In genomic region chr14:96722751-96723150, GRCh38 we compare ENCODE assay signal across 20 cellular contexts.
"Had no signal": no experiment of that assay in that cellular context is flagged by ENCODE, and none has a peak within 500 bp of the region (broad histone marks: within the 10 kb centered on the region; RNA-seq: fewer than 3 reads in every experiment).

No MANE protein-coding gene starts in this region.

- H3K27ac Mint-ChIP-seq: stimulated activated naive B cell treated with anti-CD40 and anti-IgM and Interleukin-4, amounts not matched to agents 10 μg/mL and 1 μg/mL and 100 μg/mL, for 72 hours; stimulated activated naive CD8-positive, alpha-beta T cell treated with anti-CD3 and anti-CD28 coated beads, Interleukin-15, amount 100 ng/mL, for 72 hours had no signal

- H3K9me3 ChIP-seq: gastrocnemius medialis, left lung, neutrophil, pancreas, suprapubic skin, thyroid gland had no signal

- H3K36me3 Mint-ChIP-seq: naive thymus-derived CD4-positive, alpha-beta T cell; stimulated activated naive B cell treated with anti-CD40 and anti-IgM and Interleukin-4, amounts not matched to agents 10 μg/mL and 1 μg/mL and 100 μg/mL, for 72 hours had no signal

- H3K9me3 Mint-ChIP-seq: naive thymus-derived CD4-positive, alpha-beta T cell; stimulated activated naive B cell treated with anti-CD40 and anti-IgM and Interleukin-4, amounts not matched to agents 10 μg/mL and 1 μg/mL and 100 μg/mL, for 72 hours; stimulated activated naive CD8-positive, alpha-beta T cell treated with anti-CD3 and anti-CD28 coated beads, Interleukin-15, amount 100 ng/mL, for 72 hours had no signal

- H3K27me3 ChIP-seq: pancreas, thyroid gland had no signal

- H3K4me3 ChIP-seq: gastrocnemius medialis, left lung, pancreas, suprapubic skin, thyroid gland had no signal

- DNase-seq: cortex of kidney; foreskin fibroblast; gastrocnemius medialis; head of caudate nucleus; left lung; mesenchymal stem cell; midbrain; naive thymus-derived CD4-positive, alpha-beta T cell; pancreas; stimulated activated CD4-positive, alpha-beta T cell treated with anti-CD3 and anti-CD28 coated beads, Interleukin-4, amount 100 ng/mL, for 4 hours; stimulated activated naive B cell treated with anti-CD40 and anti-IgM and Interleukin-4, amounts not matched to agents 10 μg/mL and 1 μg/mL and 100 μg/mL, for 72 hours; stimulated activated naive CD8-positive, alpha-beta T cell treated with anti-CD3 and anti-CD28 coated beads, Interleukin-15, amount 100 ng/mL, for 72 hours; thyroid gland; trophoblast cell had no signal

- H3K4me1 ChIP-seq: gastrocnemius medialis, left lung, pancreas, suprapubic skin, thyroid gland had no signal

- ATAC-seq: esophagus mucosa; gastrocnemius medialis; left lung; naive thymus-derived CD4-positive, alpha-beta T cell; pancreas; sciatic nerve; stimulated activated naive B cell treated with anti-CD40 and anti-IgM and Interleukin-4, amounts not matched to agents 10 μg/mL and 1 μg/mL and 100 μg/mL, for 72 hours; stimulated activated naive CD8-positive, alpha-beta T cell treated with anti-CD3 and anti-CD28 coated beads, Interleukin-15, amount 100 ng/mL, for 72 hours had no signal

- H3K4me3 Mint-ChIP-seq: naive thymus-derived CD4-positive, alpha-beta T cell; nephron; stimulated activated naive B cell treated with anti-CD40 and anti-IgM and Interleukin-4, amounts not matched to agents 10 μg/mL and 1 μg/mL and 100 μg/mL, for 72 hours; stimulated activated naive CD8-positive, alpha-beta T cell treated with anti-CD3 and anti-CD28 coated beads, Interleukin-15, amount 100 ng/mL, for 72 hours had no signal

- FAIRE-seq: keratinocyte, pancreas had no signal

- H3K4me1 Mint-ChIP-seq: naive thymus-derived CD4-positive, alpha-beta T cell; nephron; stimulated activated naive CD8-positive, alpha-beta T cell treated with anti-CD3 and anti-CD28 coated beads, Interleukin-15, amount 100 ng/mL, for 72 hours had no signal

- H3K36me3 ChIP-seq: gastrocnemius medialis, left lung, neutrophil, pancreas, suprapubic skin, thyroid gland had no signal

- H3K27ac ChIP-seq: gastrocnemius medialis, left lung, neutrophil, pancreas, suprapubic skin, thyroid gland had no signal
